1 cellular context compared by ENCODE assay signal in genomic region chr16:70196683-70197300, GRCh38. TPM values are rescaled to one million over a fixed set of nuclear protein-coding genes. Genes with fewer than 3 reads are reported as not detected.
"Had no signal": no experiment of that assay in that cellular context is flagged by ENCODE, and none has a peak within 500 bp of the region (broad histone marks: within the 10 kb centered on the region; RNA-seq: fewer than 3 reads in every experiment).

No MANE protein-coding gene starts in this region.

RNA-seq across cellular contexts. Expression of gene CLEC18C, which starts 23.2 kb away (rescaled TPM):
- total RNA-seq: urinary bladder had no signal
